17 cellular contexts compared by ENCODE assay signal in genomic region chr9:89698606-89699005, GRCh38.
A peak's percentile ranks its signal among the peaks of the same experiment; 100 is the strongest.
DNase-seq lines count a peak whose midpoint lies in the region; ATAC-seq and TF ChIP-seq lines count a peak whose summit lies in the region.
"Had no signal": no experiment of that assay in that cellular context is flagged by ENCODE, and none has a peak within 500 bp of the region (broad histone marks: within the 10 kb centered on the region; RNA-seq: fewer than 3 reads in every experiment).

No MANE protein-coding gene starts in this region.

- H3K4me1 ChIP-seq in neuronal stem cell (ENCODE audit: control insufficient read depth in 2 of 2, insufficient read depth in 1 of 2, low read depth in 1 of 2, low read length in 2 of 2) = peaks cover 4 to 9% of the 10 kb centered on the region in 2 donors
- H3K4me1 ChIP-seq in tibial artery = no peaks in the 10 kb centered on the region

- H3K18ac ChIP-seq in neuronal stem cell (ENCODE audit: low read length) = no peak overlapping the region

- no peak overlapping the region for H2BK5ac ChIP-seq in neuronal stem cell (ENCODE audit: low read length)

- no peak overlapping the region for H4K91ac ChIP-seq in neuronal stem cell (ENCODE audit: low read depth, low read length, poor library complexity)

- H3K79me1 ChIP-seq in neuronal stem cell (ENCODE audit: low read depth, low read length) = no peaks in the 10 kb centered on the region

- H3K9ac ChIP-seq in neuronal stem cell (ENCODE audit: low read depth, low read length, poor library complexity) = no peak overlapping the region
- H3K9ac ChIP-seq: KMS-11 had no signal

- peak overlapping the region; percentile 3 for H2AK5ac ChIP-seq in neuronal stem cell (ENCODE audit: low read depth, low read length)

- TF ChIP-seq CTCF in activated CD8-positive, alpha-beta T cell treated with anti-CD3 and anti-CD28 coated beads for 36 hours (IDR thresholded peaks at IDR 0.05) = no peak
- TF ChIP-seq CTCF in brain (conservative IDR thresholded peaks at IDR 0.05) = no peak
- no peak for TF ChIP-seq CTCF in tibial artery (IDR thresholded peaks at IDR 0.05)

- ATAC-seq in activated CD8-positive, alpha-beta T cell treated with anti-CD3 and anti-CD28 coated beads for 36 hours = no peak
- no peak for ATAC-seq in HG03139 (IDR thresholded peaks at IDR 0.05; ENCODE audit: unreplicated experiment)
- ATAC-seq: HCT116, Right ventricle myocardium inferior had no signal

- H2BK12ac ChIP-seq in neuronal stem cell (ENCODE audit: low read length) = no peak overlapping the region

- POLR2A ChIA-PET in activated CD8-positive, alpha-beta T cell treated with anti-CD3 and anti-CD28 coated beads for 36 hours (lab: Charles Lee) = interaction anchor here (1.4 to 1.6 kb wide), 2 partner anchors 45 to 92 kb away, joined by 4 to 5 read pairs; no protein-coding TSS in a partner anchor

- H3K27ac ChIP-seq in neuronal stem cell (replicated peaks; ENCODE audit: low read length) = no peak overlapping the region
- H3K27ac ChIP-seq in tibial artery = no peak overlapping the region
- H3K27ac ChIP-seq: KMS-11, PC-9 had no signal

- no peaks in the 10 kb centered on the region for H3K9me3 Mint-ChIP-seq in activated CD4-positive, alpha-beta T cell treated with anti-CD3 and anti-CD28 coated beads, Interleukin-2, amount 10 ng/mL, durations not matched to agents 24 days and 14 days
- H3K9me3 Mint-ChIP-seq in activated CD8-positive, alpha-beta T cell treated with anti-CD3 and anti-CD28 coated beads for 36 hours = no peaks in the 10 kb centered on the region
- H3K9me3 Mint-ChIP-seq in brain = peaks cover 0 to 2% (median 0%) of the 10 kb centered on the region in 5 experiments
- H3K9me3 Mint-ChIP-seq: IgD-negative memory B cell had no signal

- H4K8ac ChIP-seq in neuronal stem cell (ENCODE audit: low read depth, low read length) = no peak overlapping the region

- DNase-seq in activated CD4-positive, alpha-beta T cell treated with anti-CD3 and anti-CD28 coated beads, Interleukin-2, amount 10 ng/mL, durations not matched to agents 24 days and 14 days = no peak
- DNase-seq in activated CD4-positive, alpha-beta T cell treated with anti-CD3 and anti-CD28 coated beads for 1 hour = no peak
- DNase-seq in activated CD8-positive, alpha-beta T cell treated with anti-CD3 and anti-CD28 coated beads for 36 hours = no peak
- DNase-seq in neuronal stem cell (ENCODE audit: low spot score) (no peak), tibial artery (no peak)
- DNase-seq: Calu3, DMS79 treated with DMSO at 0.1 percent for 48 hours, MM.1S, NCI-H2029, NCI-H526 treated with DMSO at 0.1 percent for 48 hours, PC-9 had no signal

- H3K36me3 Mint-ChIP-seq in activated CD4-positive, alpha-beta T cell treated with anti-CD3 and anti-CD28 coated beads, Interleukin-2, amount 10 ng/mL, durations not matched to agents 24 days and 14 days (ENCODE audit: low read depth) = peaks cover 16% of the 10 kb centered on the region
- H3K36me3 Mint-ChIP-seq in activated CD8-positive, alpha-beta T cell treated with anti-CD3 and anti-CD28 coated beads for 36 hours (ENCODE audit: low read depth) = no peaks in the 10 kb centered on the region
- H3K36me3 Mint-ChIP-seq in brain = no peaks in the 10 kb centered on the region
- H3K36me3 Mint-ChIP-seq: IgD-negative memory B cell had no signal

- H2BK120ac ChIP-seq in neuronal stem cell (ENCODE audit: low read depth, low read length) = no peak overlapping the region

- no CpG with 5 or more reads among the region's 7 CpGs for WGBS in neuronal stem cell (ENCODE audit: extremely low coverage in 2 of 2, insufficient read length in 2 of 2, insufficient replicate concordance in 1 of 2), 2 donors

- H3K9me3 ChIP-seq in neuronal stem cell (replicated peaks in 1 of 2; ENCODE audit: control insufficient read depth in 2 of 2, insufficient read depth in 1 of 2, low read depth in 1 of 2, low read length in 2 of 2) (no peaks in the 10 kb centered on the region), tibial artery (no peaks in the 10 kb centered on the region)

- H3K4me3 ChIP-seq in neuronal stem cell (ENCODE audit: low read length in 2 of 2) = peak overlapping the region in 1 of 2 donors; percentile 9
- H3K4me3 ChIP-seq in tibial artery = no peak overlapping the region
- H3K4me3 ChIP-seq: PC-9 had no signal

- CTCF ChIA-PET in activated CD8-positive, alpha-beta T cell treated with anti-CD3 and anti-CD28 coated beads for 36 hours (lab: Charles Lee) = interaction anchor here (2.7 kb wide), 1 partner anchor 95 kb away, joined by 12 read pairs; no protein-coding TSS in a partner anchor

- peaks cover 0 to 33% (median under 1%) of the 10 kb centered on the region in 3 experiments for H3K27me3 ChIP-seq in neuronal stem cell (ENCODE audit: control insufficient read depth in 3 of 3, insufficient read depth in 3 of 3, low read depth in 1 of 3, low read length in 3 of 3)
- H3K27me3 ChIP-seq in tibial artery = peaks cover 0 to 12% of the 10 kb centered on the region in 2 donors

- no peak overlapping the region for H3K4me2 ChIP-seq in neuronal stem cell (ENCODE audit: insufficient read depth, low read length, poor library complexity, severe bottlenecking)
- H3K4me2 ChIP-seq: KMS-11, PC-9 had no signal

- no peak overlapping the region for H3K23ac ChIP-seq in neuronal stem cell (ENCODE audit: low read depth, low read length, poor library complexity)

- intact Hi-C loops in activated CD4-positive, alpha-beta T cell treated with anti-CD3 and anti-CD28 coated beads, Interleukin-2, amount 10 ng/mL, durations not matched to agents 24 days and 14 days (cut with micrococcal nuclease) = no loop called here
- intact Hi-C loops in activated CD8-positive, alpha-beta T cell treated with anti-CD3 and anti-CD28 coated beads for 36 hours (cut with micrococcal nuclease) = no loop called here
- intact Hi-C loops in tibial artery (cut with DNase I; ENCODE audit: low total_unique reads) = no loop called here

- H2AFZ ChIP-seq in neuronal stem cell (ENCODE audit: low read length) = no peak overlapping the region
- H2AFZ ChIP-seq: PC-9 had no signal

- H3K36me3 ChIP-seq in neuronal stem cell (replicated peaks in 1 of 2; ENCODE audit: control insufficient read depth in 2 of 2, insufficient read depth in 2 of 2, low read length in 2 of 2) = no peaks in the 10 kb centered on the region
- no peaks in the 10 kb centered on the region for H3K36me3 ChIP-seq in tibial artery

- H3K4ac ChIP-seq in neuronal stem cell (ENCODE audit: low read length) = no peak overlapping the region

- H3K4me1 Mint-ChIP-seq in activated CD4-positive, alpha-beta T cell treated with anti-CD3 and anti-CD28 coated beads, Interleukin-2, amount 10 ng/mL, durations not matched to agents 24 days and 14 days = peaks cover 51% of the 10 kb centered on the region
- peaks cover 28% of the 10 kb centered on the region for H3K4me1 Mint-ChIP-seq in activated CD8-positive, alpha-beta T cell treated with anti-CD3 and anti-CD28 coated beads for 36 hours (ENCODE audit: low read depth)
- peaks cover 68% of the 10 kb centered on the region for H3K4me1 Mint-ChIP-seq in brain

- H3K27ac Mint-ChIP-seq in activated CD4-positive, alpha-beta T cell treated with anti-CD3 and anti-CD28 coated beads, Interleukin-2, amount 10 ng/mL, durations not matched to agents 24 days and 14 days = peak overlapping the region; percentile 35
- H3K27ac Mint-ChIP-seq in activated CD8-positive, alpha-beta T cell treated with anti-CD3 and anti-CD28 coated beads for 36 hours = peak overlapping the region; percentile 3
- H3K27ac Mint-ChIP-seq in brain = peak overlapping the region in 3 of 5 experiments; percentile 35 to 64 (median 60)

- H3K14ac ChIP-seq in neuronal stem cell (ENCODE audit: low read length) = no peak overlapping the region

- H3K27me3 Mint-ChIP-seq in activated CD4-positive, alpha-beta T cell treated with anti-CD3 and anti-CD28 coated beads, Interleukin-2, amount 10 ng/mL, durations not matched to agents 24 days and 14 days = no peaks in the 10 kb centered on the region
- peaks cover 1% of the 10 kb centered on the region for H3K27me3 Mint-ChIP-seq in activated CD8-positive, alpha-beta T cell treated with anti-CD3 and anti-CD28 coated beads for 36 hours
- peaks cover 15% of the 10 kb centered on the region for H3K27me3 Mint-ChIP-seq in brain

- no peak overlapping the region for H2BK15ac ChIP-seq in neuronal stem cell (ENCODE audit: low read length)

- H3K4me3 Mint-ChIP-seq in activated CD4-positive, alpha-beta T cell treated with anti-CD3 and anti-CD28 coated beads, Interleukin-2, amount 10 ng/mL, durations not matched to agents 24 days and 14 days = no peak overlapping the region
- H3K4me3 Mint-ChIP-seq in activated CD8-positive, alpha-beta T cell treated with anti-CD3 and anti-CD28 coated beads for 36 hours = no peak overlapping the region
- H3K4me3 Mint-ChIP-seq in brain = no peak overlapping the region
- H3K4me3 Mint-ChIP-seq: IgD-negative memory B cell had no signal

Comparison
In these comparisons a context has a peak if more than half of its experiments do, and no peak if none do; other contexts are left out.
1. H3K27ac Mint-ChIP-seq: peak in every context shown above with its lines; median percentile 60 in brain; 35 in activated CD4-positive, alpha-beta T cell treated with anti-CD3 and anti-CD28 coated beads, Interleukin-2, amount 10 ng/mL, durations not matched to agents 24 days and 14 days; 3 in activated CD8-positive, alpha-beta T cell treated with anti-CD3 and anti-CD28 coated beads for 36 hours.